Comparison of ENCODE assay signal across 21 cellular contexts in genomic region chr5:8700691-8701090, GRCh38.
"Had no signal": no experiment of that assay in that cellular context is flagged by ENCODE, and none has a peak within 500 bp of the region (broad histone marks: within the 10 kb centered on the region; RNA-seq: fewer than 3 reads in every experiment).

No MANE protein-coding gene starts in this region.

- H3K9me3 ChIP-seq: esophagus muscularis mucosa, neutrophil, psoas muscle, right lobe of liver, testis, tibial nerve had no signal

- H3K4me1 ChIP-seq: heart left ventricle, psoas muscle, right lobe of liver, spleen, testis had no signal

- H3K27ac ChIP-seq: epithelial cell of prostate, esophagus muscularis mucosa, heart left ventricle, neutrophil, psoas muscle, right lobe of liver, spleen, testis, tibial nerve had no signal

- H3K36me3 ChIP-seq: esophagus muscularis mucosa, heart left ventricle, neutrophil, right lobe of liver, spleen, tibial nerve had no signal

- DNase-seq: effector memory CD8-positive, alpha-beta T cell; heart left ventricle; hypothalamus; kidney glomerular epithelial cell; mesendoderm; naive thymus-derived CD8-positive, alpha-beta T cell; psoas muscle; retina; right lobe of liver; spleen; stimulated activated CD4-positive, alpha-beta T cell treated with anti-CD3 and anti-CD28 coated beads, Interleukin-15, amount 100 ng/mL, for 24 hours; stimulated activated CD4-positive, alpha-beta T cell treated with anti-CD3 and anti-CD28 coated beads, Interleukin-1b, Interleukin-23, amount 100 ng/mL, for 48 hours; stimulated activated CD4-positive, alpha-beta T cell treated with anti-CD3 and anti-CD28 coated beads, Interleukin-4, amount 100 ng/mL, for 24 hours; testis had no signal

- ATAC-seq: effector memory CD8-positive, alpha-beta T cell; heart left ventricle; left lobe of liver; naive thymus-derived CD8-positive, alpha-beta T cell; psoas muscle; right lobe of liver; stimulated activated memory B cell treated with anti-CD40 and anti-IgM and Interleukin-4, amounts not matched to agents 10 μg/mL and 1 μg/mL and 100 μg/mL, for 72 hours had no signal

- H3K27me3 ChIP-seq: esophagus muscularis mucosa, heart left ventricle, neutrophil, right lobe of liver, spleen, testis, tibial nerve had no signal

- H3K4me3 ChIP-seq: esophagus muscularis mucosa, heart left ventricle, lung, psoas muscle, right lobe of liver, spleen, testis, tibial nerve had no signal
